Comparison of ENCODE assay signal across 1 cellular context in genomic region chr20:25197173-25197869, GRCh38.
A peak's percentile ranks its signal among the peaks of the same experiment; 100 is the strongest.
TF ChIP-seq lines count a peak whose summit lies in the region.

No MANE protein-coding gene starts in this region.

TF ChIP-seq in HepG2, 621 proteins besides CTCF, POLR2A, EP300 and RAD21 (continues in another document):
- TF ChIP-seq RARG (CRISPR knock-in tag; IDR thresholded peaks at IDR 0.05; ENCODE audit: low read depth) (no peak), NFE2L1 (CRISPR knock-in tag; IDR thresholded peaks at IDR 0.05; ENCODE audit: borderline replicate concordance) (no peak), ZNF839 (CRISPR knock-in tag; IDR thresholded peaks at IDR 0.05; ENCODE audit: borderline replicate concordance) (no peak), ZNF382 (CRISPR knock-in tag; IDR thresholded peaks at IDR 0.05; ENCODE audit: borderline replicate concordance) (no peak), ZNF431 (CRISPR knock-in tag; IDR thresholded peaks at IDR 0.05; ENCODE audit: borderline replicate concordance, low read depth) (peak; percentile 17; the same call in 1 of the 2 replicates), SALL1 (CRISPR knock-in tag; IDR thresholded peaks at IDR 0.05) (no peak), ZBTB34 (CRISPR knock-in tag; IDR thresholded peaks at IDR 0.05) (0 out of 2 replicates have a peak, but pooled peaks have one; percentile 32), ELF3 (CRISPR knock-in tag; IDR thresholded peaks at IDR 0.05) (no peak), BCL6 (CRISPR knock-in tag; IDR thresholded peaks at IDR 0.05) (no peak), MLX (CRISPR knock-in tag; IDR thresholded peaks at IDR 0.05) (no peak), GLMP (CRISPR knock-in tag; IDR thresholded peaks at IDR 0.05; ENCODE audit: borderline replicate concordance) (0 out of 2 replicates have a peak, but pooled peaks have one; percentile 49), HOXA7 (CRISPR knock-in tag; IDR thresholded peaks at IDR 0.05) (no peak), ZSCAN21 (CRISPR knock-in tag; IDR thresholded peaks at IDR 0.05; ENCODE audit: borderline replicate concordance) (0 out of 2 replicates have a peak, but pooled peaks have one; percentile 41), ZNF670 (CRISPR knock-in tag; IDR thresholded peaks at IDR 0.05; ENCODE audit: borderline replicate concordance) (no peak), ATF2 (CRISPR knock-in tag; IDR thresholded peaks at IDR 0.05) (no peak), STAG1 (CRISPR knock-in tag; IDR thresholded peaks at IDR 0.05) (0 out of 2 replicates have a peak, but pooled peaks have one; percentile 10), JUN (CRISPR knock-in tag; IDR thresholded peaks at IDR 0.05) (no peak), ZNF468 (CRISPR knock-in tag; IDR thresholded peaks at IDR 0.05) (0 out of 2 replicates have a peak, but pooled peaks have one; percentile 75), ZNF609 (CRISPR knock-in tag; IDR thresholded peaks at IDR 0.05; ENCODE audit: borderline replicate concordance) (no peak), ZNF296 (CRISPR knock-in tag; conservative IDR thresholded peaks at IDR 0.05) (0 out of 2 replicates have a peak, but pooled peaks have one; percentile 4), ZNF883 (CRISPR knock-in tag; IDR thresholded peaks at IDR 0.05; ENCODE audit: not compliant biosample characterization) (no peak), THAP8 (CRISPR knock-in tag; IDR thresholded peaks at IDR 0.05; ENCODE audit: borderline replicate concordance) (no peak), SP1 (IDR thresholded peaks at IDR 0.05) (no peak), SP1 (CRISPR knock-in tag; IDR thresholded peaks at IDR 0.05) (no peak), FUBP1 (CRISPR knock-in tag; IDR thresholded peaks at IDR 0.05; ENCODE audit: borderline replicate concordance) (0 out of 2 replicates have a peak, but pooled peaks have one; percentile 57), HNRNPLL (IDR thresholded peaks at IDR 0.05; ENCODE audit: low read depth, low read length, poor library complexity, severe bottlenecking) (no peak), ZMYM3 (CRISPR knock-in tag; IDR thresholded peaks at IDR 0.05) (no peak), KDM6A (CRISPR knock-in tag; IDR thresholded peaks at IDR 0.05; ENCODE audit: low read depth) (no peak), ZBTB26 (CRISPR knock-in tag; IDR thresholded peaks at IDR 0.05; ENCODE audit: borderline replicate concordance) (no peak), TIGD3 (CRISPR knock-in tag; IDR thresholded peaks at IDR 0.05; ENCODE audit: borderline replicate concordance) (no peak), ZNF577 (CRISPR knock-in tag; IDR thresholded peaks at IDR 0.05; ENCODE audit: borderline replicate concordance, low read depth) (no peak), ZNF501 (CRISPR knock-in tag; IDR thresholded peaks at IDR 0.05) (no peak), CENPT (CRISPR knock-in tag; IDR thresholded peaks at IDR 0.05; ENCODE audit: low read depth) (0 out of 2 replicates have a peak, but pooled peaks have one; percentile 36), ZNF205 (CRISPR knock-in tag; IDR thresholded peaks at IDR 0.05) (no peak), TERF1 (CRISPR knock-in tag; IDR thresholded peaks at IDR 0.05) (0 out of 2 replicates have a peak, but pooled peaks have one; percentile 51), MXI1 (IDR thresholded peaks at IDR 0.05; ENCODE audit: borderline replicate concordance, low read depth, low read length) (0 out of 3 replicates have a peak, but pooled peaks have one; percentile 23), ZNF607 (CRISPR knock-in tag; IDR thresholded peaks at IDR 0.05; ENCODE audit: borderline replicate concordance) (no peak), MTERF4 (CRISPR knock-in tag; IDR thresholded peaks at IDR 0.05) (no peak), ZNF460 (CRISPR knock-in tag; IDR thresholded peaks at IDR 0.05; ENCODE audit: borderline replicate concordance) (no peak), SAP130 (CRISPR knock-in tag; IDR thresholded peaks at IDR 0.05; ENCODE audit: low read depth) (peak; percentile 29; the same call in 1 of the 2 replicates), HES4 (CRISPR knock-in tag; IDR thresholded peaks at IDR 0.05; ENCODE audit: borderline replicate concordance) (0 out of 2 replicates have a peak, but pooled peaks have one; percentile 4)
